ENCODE assay signal across 19 cellular contexts in genomic region chr10:57707300-57707658, GRCh38.
A peak's percentile ranks its signal among the peaks of the same experiment; 100 is the strongest.
DNase-seq lines count a peak whose midpoint lies in the region; ATAC-seq and TF ChIP-seq lines count a peak whose summit lies in the region.
"Had no signal": no experiment of that assay in that cellular context is flagged by ENCODE, and none has a peak within 500 bp of the region (broad histone marks: within the 10 kb centered on the region; RNA-seq: fewer than 3 reads in every experiment).

No MANE protein-coding gene starts in this region.

- H3K27me3 ChIP-seq in GM23338 (ENCODE audit: insufficient read depth) = no peaks in the 10 kb centered on the region
- no peaks in the 10 kb centered on the region for H3K27me3 ChIP-seq in HUES48 (ENCODE audit: control insufficient read depth, insufficient read depth, low read length)
- no peaks in the 10 kb centered on the region for H3K27me3 ChIP-seq in iPS-20b (ENCODE audit: insufficient read depth, low read length)
- no peaks in the 10 kb centered on the region for H3K27me3 ChIP-seq in tibial artery
- H3K27me3 ChIP-seq: BLaER1 treated with 17β-estradiol and CSF1 and Interleukin-3, amounts not matched to agents 10 nM and 100 nM had no signal

- H3K27me3 Mint-ChIP-seq in GM23338 (ENCODE audit: insufficient read depth, low read depth, poor library complexity) (no peaks in the 10 kb centered on the region), WTC11 (ENCODE audit: low read depth) (no peaks in the 10 kb centered on the region)
- H3K27me3 Mint-ChIP-seq: B cell; CD4-positive, alpha-beta T cell had no signal

- POLR2A ChIA-PET in WTC11 (lab: Charles Lee) = no interaction called here

- DNase-seq in GM23338 (ENCODE audit: low spot score) = no peak
- no peak for DNase-seq in WTC11 (ENCODE audit: low spot score)
- no peak for DNase-seq in tibial artery
- no peak for DNase-seq in NCI-H2171 treated with DMSO at 0.1 percent for 48 hours (lab: John Stamatoyannopoulos, UW)
- DNase-seq: 8988T; AML-193; Caco-2; Calu3; CD4-positive, alpha-beta T cell; CD8-positive, alpha-beta T cell; DMS79 treated with DMSO at 0.1 percent for 48 hours; GF-D8 had no signal

- H4K20me1 ChIP-seq in GM23338 (replicated peaks; ENCODE audit: insufficient read depth) = no peaks in the 10 kb centered on the region
- H4K20me1 ChIP-seq: BLaER1 treated with 17β-estradiol and CSF1 and Interleukin-3, amounts not matched to agents 10 nM and 100 nM had no signal

- H3K4me3 ChIP-seq in GM23338 (no peak overlapping the region), HUES48 (ENCODE audit: low read depth, low read length) (no peak overlapping the region), iPS-20b (ENCODE audit: low read length) (peak overlapping the region; percentile 40; the same call in 1 of the 2 replicates), tibial artery (no peak overlapping the region)
- H3K4me3 ChIP-seq: BLaER1 treated with 17β-estradiol and CSF1 and Interleukin-3, amounts not matched to agents 10 nM and 100 nM had no signal

- ATAC-seq in GM23338 = peak; percentile 62
- ATAC-seq in WTC11 = peak; percentile 51
- no peak for ATAC-seq in GM21786 (IDR thresholded peaks at IDR 0.05; ENCODE audit: unreplicated experiment)
- no peak for ATAC-seq in GM21367 (IDR thresholded peaks at IDR 0.05; ENCODE audit: unreplicated experiment)
- ATAC-seq: CD8-positive, alpha-beta T cell had no signal

- H3K4me3 Mint-ChIP-seq in GM23338 (no peak overlapping the region), WTC11 (no peak overlapping the region)
- H3K4me3 Mint-ChIP-seq: B cell; CD4-positive, alpha-beta T cell; CD8-positive, alpha-beta T cell had no signal

- no peaks in the 10 kb centered on the region for H3F3A ChIP-seq in GM23338 (replicated peaks; ENCODE audit: low read depth)

- H3K4me1 ChIP-seq in GM23338 (ENCODE audit: insufficient read depth) (peaks cover 23% of the 10 kb centered on the region), HUES48 (ENCODE audit: control insufficient read depth, insufficient read depth, low read length) (peaks cover 25% of the 10 kb centered on the region), iPS-20b (ENCODE audit: insufficient read depth, low read length) (peaks cover 15% of the 10 kb centered on the region), tibial artery (peaks cover 0 to 14% (median 5%) of the 10 kb centered on the region in 4 donors)

- H3K27ac Mint-ChIP-seq in GM23338 (no peak overlapping the region), WTC11 (no peak overlapping the region; the same call in 1 of the 2 replicates)
- H3K27ac Mint-ChIP-seq: B cell; CD4-positive, alpha-beta T cell; CD8-positive, alpha-beta T cell had no signal

- H3K4me2 ChIP-seq in GM23338 = peak overlapping the region; percentile 42
- H3K4me2 ChIP-seq: BLaER1 treated with 17β-estradiol and CSF1 and Interleukin-3, amounts not matched to agents 10 nM and 100 nM had no signal

- CTCF ChIA-PET in WTC11 (lab: Charles Lee) = no interaction called here

- no peak overlapping the region for H3K27ac ChIP-seq in GM23338 (ENCODE audit: low read depth)
- peak overlapping the region; percentile 2 for H3K27ac ChIP-seq in HUES48 (ENCODE audit: low read depth, low read length)
- H3K27ac ChIP-seq in iPS-20b (ENCODE audit: low read length) = no peak overlapping the region
- H3K27ac ChIP-seq in tibial artery = no peak overlapping the region
- H3K27ac ChIP-seq: BLaER1 treated with 17β-estradiol and CSF1 and Interleukin-3, amounts not matched to agents 10 nM and 100 nM; C4-2B had no signal

- H3K9me3 Mint-ChIP-seq in GM23338 = no peaks in the 10 kb centered on the region
- H3K9me3 Mint-ChIP-seq in WTC11 = no peaks in the 10 kb centered on the region
- H3K9me3 Mint-ChIP-seq: CD4-positive, alpha-beta T cell; CD8-positive, alpha-beta T cell had no signal

- intact Hi-C loops in tibial artery (cut with DNase I; ENCODE audit: low total_unique reads) = no loop called here

- H3K36me3 Mint-ChIP-seq in GM23338 (ENCODE audit: low read depth) (no peaks in the 10 kb centered on the region), WTC11 (no peaks in the 10 kb centered on the region)
- H3K36me3 Mint-ChIP-seq: CD8-positive, alpha-beta T cell had no signal

- no peaks in the 10 kb centered on the region for H3K9me3 ChIP-seq in HUES48 (ENCODE audit: control insufficient read depth, insufficient read depth, low read length)
- no peaks in the 10 kb centered on the region for H3K9me3 ChIP-seq in iPS-20b (ENCODE audit: insufficient read depth, low read depth, low read length)
- no peaks in the 10 kb centered on the region for H3K9me3 ChIP-seq in tibial artery
- H3K9me3 ChIP-seq: BLaER1 treated with 17β-estradiol and CSF1 and Interleukin-3, amounts not matched to agents 10 nM and 100 nM; Caco-2 had no signal

- H3K9me2 ChIP-seq in GM23338 (ENCODE audit: insufficient read depth) = no peaks in the 10 kb centered on the region

- H2AFZ ChIP-seq in GM23338 = no peak overlapping the region

- TF ChIP-seq CTCF in GM23338 (conservative IDR thresholded peaks at IDR 0.05; ENCODE audit: low read depth in 2 of 2) (no peak), WTC11 (IDR thresholded peaks at IDR 0.05) (no peak), tibial artery (IDR thresholded peaks at IDR 0.05) (no peak)

- H3K9ac ChIP-seq in HUES48 (ENCODE audit: low read depth, low read length) (no peak overlapping the region), iPS-20b (ENCODE audit: low read depth, low read length) (no peak overlapping the region)
- H3K9ac ChIP-seq: BLaER1 treated with 17β-estradiol and CSF1 and Interleukin-3, amounts not matched to agents 10 nM and 100 nM had no signal

- no peaks in the 10 kb centered on the region for H3K79me2 ChIP-seq in GM23338 (replicated peaks; ENCODE audit: insufficient read depth)

- H3K4me1 Mint-ChIP-seq in GM23338 (peaks cover 24% of the 10 kb centered on the region; the same call in 2 of the 3 replicates), WTC11 (peaks cover 26% of the 10 kb centered on the region)
- H3K4me1 Mint-ChIP-seq: B cell had no signal

- no peaks in the 10 kb centered on the region for H3K36me3 ChIP-seq in GM23338 (ENCODE audit: insufficient read depth)
- no peaks in the 10 kb centered on the region for H3K36me3 ChIP-seq in HUES48 (ENCODE audit: control insufficient read depth, insufficient read depth, low read length)
- H3K36me3 ChIP-seq in iPS-20b (ENCODE audit: insufficient read depth, low read depth, low read length) = no peaks in the 10 kb centered on the region
- H3K36me3 ChIP-seq in tibial artery = no peaks in the 10 kb centered on the region
- H3K36me3 ChIP-seq: BLaER1 treated with 17β-estradiol and CSF1 and Interleukin-3, amounts not matched to agents 10 nM and 100 nM had no signal

TF ChIP-seq in GM23338, 12 proteins besides CTCF, POLR2A, EP300 and RAD21 (continues in another document):
- TF ChIP-seq POLR2AphosphoS5 (IDR thresholded peaks at IDR 0.05; ENCODE audit: low read depth) (no peak), ETS1 (IDR thresholded peaks at IDR 0.05) (no peak), ZNF114 (CRISPR knock-in tag; IDR thresholded peaks at IDR 0.05) (no peak), STAT1 (IDR thresholded peaks at IDR 0.05; ENCODE audit: unreplicated experiment) (no peak), EZH2phosphoT487 (IDR thresholded peaks at IDR 0.05; ENCODE audit: unreplicated experiment) (no peak), ZNF331 (CRISPR knock-in tag; IDR thresholded peaks at IDR 0.05; ENCODE audit: low read depth) (no peak), NANOG (IDR thresholded peaks at IDR 0.05; ENCODE audit: borderline replicate concordance) (no peak), EZH2 (IDR thresholded peaks at IDR 0.05; ENCODE audit: low read depth, unreplicated experiment) (no peak)

TF ChIP-seq in WTC11, 78 proteins besides CTCF, POLR2A, EP300 and RAD21:
- TF ChIP-seq HMGA2 (CRISPR knock-in tag; IDR thresholded peaks at IDR 0.05) (no peak), NFATC4 (CRISPR knock-in tag; IDR thresholded peaks at IDR 0.05) (no peak), TP53 (CRISPR knock-in tag; IDR thresholded peaks at IDR 0.05) (no peak), ZNF423 (CRISPR knock-in tag; IDR thresholded peaks at IDR 0.05) (no peak), AR (CRISPR knock-in tag; IDR thresholded peaks at IDR 0.05) (no peak), NR1H2 (CRISPR knock-in tag; IDR thresholded peaks at IDR 0.05) (no peak), ZNF416 (CRISPR knock-in tag; IDR thresholded peaks at IDR 0.05) (no peak), NR2C2 (CRISPR knock-in tag; IDR thresholded peaks at IDR 0.05) (no peak), ZBTB21 (CRISPR knock-in tag; IDR thresholded peaks at IDR 0.05; ENCODE audit: borderline replicate concordance) (no peak), RORB (CRISPR knock-in tag; IDR thresholded peaks at IDR 0.05) (no peak), FOXK1 (CRISPR knock-in tag; IDR thresholded peaks at IDR 0.05) (no peak)

Comparison
In these comparisons a context has a peak if more than half of its experiments do, and no peak if none do; other contexts are left out.
1. ATAC-seq: peak in GM23338 (single experiment) and WTC11 (single experiment); none in GM21786 (single experiment) and GM21367 (single experiment).